Comparison of ENCODE assay signal across 8 cellular contexts in the genomic region with DNA sequence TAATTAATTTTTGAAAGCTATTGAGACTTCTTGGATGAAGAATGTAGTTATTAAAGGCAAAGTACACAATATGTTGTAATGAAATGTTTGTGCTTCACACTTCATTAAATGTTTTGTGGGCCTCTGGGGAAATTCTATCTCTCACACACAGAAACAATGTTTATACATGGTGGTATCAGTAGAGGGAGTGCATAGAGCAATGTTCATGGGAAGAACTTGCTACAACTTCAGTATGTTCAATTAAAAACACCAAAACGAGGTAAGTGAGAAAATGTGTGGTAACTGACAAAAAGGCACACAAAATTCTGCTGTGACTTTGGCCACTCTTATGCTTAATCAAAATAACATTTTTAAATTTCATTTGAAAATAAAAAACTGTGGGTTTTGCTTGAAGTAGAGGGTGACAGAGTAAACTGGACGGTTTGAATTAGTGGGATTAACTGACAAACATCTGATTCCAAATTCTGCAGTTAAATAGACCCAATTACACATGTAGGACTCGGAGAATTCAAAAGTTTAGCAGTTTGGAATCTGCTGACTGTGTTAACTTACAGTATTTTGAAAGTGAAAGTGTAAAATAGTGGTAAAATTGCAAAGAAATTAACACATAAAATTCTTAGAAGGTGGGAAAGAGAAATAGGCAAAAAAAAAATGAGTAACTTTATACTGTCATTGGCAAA.
DNase-seq lines count a peak whose midpoint lies in the region; ATAC-seq and TF ChIP-seq lines count a peak whose summit lies in the region.

No MANE protein-coding gene starts in this region.

- peak overlapping the region; percentile 91 for H3K27ac Mint-ChIP-seq in stimulated activated naive CD8-positive, alpha-beta T cell treated with anti-CD3 and anti-CD28 coated beads, Interleukin-15, Interleukin-2, amounts not matched to agents 100 ng/mL and 50 ng/mL, for 24 hours
- H3K27ac Mint-ChIP-seq in activated CD4-positive, alpha-beta memory T cell treated with anti-CD3 and anti-CD28 coated beads for 36 hours = peak overlapping the region; percentile 46

- peak overlapping the region; percentile 81 for H3K4me3 Mint-ChIP-seq in stimulated activated naive CD8-positive, alpha-beta T cell treated with anti-CD3 and anti-CD28 coated beads, Interleukin-15, Interleukin-2, amounts not matched to agents 100 ng/mL and 50 ng/mL, for 24 hours
- peak overlapping the region; percentile 59 for H3K4me3 Mint-ChIP-seq in activated CD4-positive, alpha-beta memory T cell treated with anti-CD3 and anti-CD28 coated beads for 36 hours

- H3K27me3 Mint-ChIP-seq in stimulated activated naive CD8-positive, alpha-beta T cell treated with anti-CD3 and anti-CD28 coated beads, Interleukin-15, Interleukin-2, amounts not matched to agents 100 ng/mL and 50 ng/mL, for 24 hours = peaks cover 14% of the 10 kb centered on the region
- peaks cover 2% of the 10 kb centered on the region for H3K27me3 Mint-ChIP-seq in activated CD4-positive, alpha-beta memory T cell treated with anti-CD3 and anti-CD28 coated beads for 36 hours

- H3K36me3 ChIP-seq in left lung = no peaks in the 10 kb centered on the region

- intact Hi-C loops in activated CD4-positive, alpha-beta memory T cell treated with anti-CD3 and anti-CD28 coated beads for 36 hours (cut with micrococcal nuclease) = no loop called here
- intact Hi-C loops in left lung (cut with DNase I) = no loop called here

- POLR2A ChIA-PET in activated CD4-positive, alpha-beta memory T cell treated with anti-CD3 and anti-CD28 coated beads for 36 hours (lab: Charles Lee) = no interaction called here

- peak overlapping the region; percentile 63 to 65 for H3K27ac ChIP-seq in left lung

- no peak for ATAC-seq in stimulated activated naive CD8-positive, alpha-beta T cell treated with anti-CD3 and anti-CD28 coated beads, Interleukin-15, Interleukin-2, amounts not matched to agents 100 U/mL and 50 U/mL, for 24 hours
- ATAC-seq in left lung = peak; percentile 74
- no peak for ATAC-seq in HG02981 (IDR thresholded peaks at IDR 0.05; ENCODE audit: unreplicated experiment)

- H3K9me3 Mint-ChIP-seq in stimulated activated naive CD8-positive, alpha-beta T cell treated with anti-CD3 and anti-CD28 coated beads, Interleukin-15, Interleukin-2, amounts not matched to agents 100 ng/mL and 50 ng/mL, for 24 hours = no peaks in the 10 kb centered on the region
- H3K9me3 Mint-ChIP-seq in activated CD4-positive, alpha-beta memory T cell treated with anti-CD3 and anti-CD28 coated beads for 36 hours = no peaks in the 10 kb centered on the region

- H3K4me3 ChIP-seq in left lung = peak overlapping the region; percentile 5 to 21

- DNase-seq in stimulated activated naive CD8-positive, alpha-beta T cell treated with anti-CD3 and anti-CD28 coated beads, Interleukin-15, Interleukin-2, amounts not matched to agents 100 U/mL and 50 U/mL, for 24 hours = no peak
- no peak for DNase-seq in activated CD4-positive, alpha-beta memory T cell treated with anti-CD3 and anti-CD28 coated beads for 36 hours
- DNase-seq in left lung (no peak), GM19240 (ENCODE audit: insufficient read length, low spot score) (no peak), NCI-H2227 (lab: John Stamatoyannopoulos, UW; ENCODE audit: unreplicated experiment) (no peak), islet precursor cell (no peak)

- peaks cover 13% of the 10 kb centered on the region for H3K4me1 Mint-ChIP-seq in stimulated activated naive CD8-positive, alpha-beta T cell treated with anti-CD3 and anti-CD28 coated beads, Interleukin-15, Interleukin-2, amounts not matched to agents 100 ng/mL and 50 ng/mL, for 24 hours (ENCODE audit: low read depth)
- H3K4me1 Mint-ChIP-seq in activated CD4-positive, alpha-beta memory T cell treated with anti-CD3 and anti-CD28 coated beads for 36 hours (ENCODE audit: low read depth) = peaks cover 10% of the 10 kb centered on the region

- no peak for TF ChIP-seq CTCF in left lung (IDR thresholded peaks at IDR 0.05)

- H3K9me3 ChIP-seq in left lung = no peaks in the 10 kb centered on the region

- H3K4me1 ChIP-seq in left lung = peaks cover 0 to 10% of the 10 kb centered on the region in 2 donors

- no peaks in the 10 kb centered on the region for H3K27me3 ChIP-seq in left lung

- CTCF ChIA-PET in activated CD4-positive, alpha-beta memory T cell treated with anti-CD3 and anti-CD28 coated beads for 36 hours (lab: Charles Lee) = no interaction called here

- no peaks in the 10 kb centered on the region for H3K36me3 Mint-ChIP-seq in stimulated activated naive CD8-positive, alpha-beta T cell treated with anti-CD3 and anti-CD28 coated beads, Interleukin-15, Interleukin-2, amounts not matched to agents 100 ng/mL and 50 ng/mL, for 24 hours (ENCODE audit: low read depth)
- no peaks in the 10 kb centered on the region for H3K36me3 Mint-ChIP-seq in activated CD4-positive, alpha-beta memory T cell treated with anti-CD3 and anti-CD28 coated beads for 36 hours
